ENCODE assay signal across 9 cellular contexts in genomic region chr16:20385844-20386832, GRCh38. TPM values are rescaled to one million over a fixed set of nuclear protein-coding genes. Genes with fewer than 3 reads are reported as not detected.
DNase-seq lines count a peak whose midpoint lies in the region; ATAC-seq, FAIRE-seq and TF ChIP-seq lines count a peak whose summit lies in the region.
"Had no signal": no experiment of that assay in that cellular context is flagged by ENCODE, and none has a peak within 500 bp of the region (broad histone marks: within the 10 kb centered on the region; RNA-seq: fewer than 3 reads in every experiment).

No MANE protein-coding gene starts in this region.

- no peaks in the 10 kb centered on the region for H3K4me1 Mint-ChIP-seq in activated CD4-positive, alpha-beta T cell treated with anti-CD3 and anti-CD28 coated beads, Interleukin-2, amount 10 ng/mL, durations not matched to agents 24 days and 14 days

- CTCF ChIA-PET in HepG2 (lab: Yijun Ruan, JAX; ENCODE audit: low intra/inter-chr PET ratio, low total read pairs), result interaction anchor here (1.3 to 1.9 kb wide), 4 partner anchors 26 to 487 kb away, joined by 3 to 10 read pairs (median 6); no protein-coding TSS in a partner anchor

- no peaks in the 10 kb centered on the region for H3K36me3 ChIP-seq in HepG2 (replicated peaks in 1 of 2; ENCODE audit: control insufficient read depth in 1 of 2, insufficient read depth in 2 of 2, low read length in 2 of 2)

- peak; percentile 66 for ATAC-seq in HepG2
- ATAC-seq in GM18861 (IDR thresholded peaks at IDR 0.05; ENCODE audit: unreplicated experiment), result no peak

- no peaks in the 10 kb centered on the region for H3K27me3 Mint-ChIP-seq in activated CD4-positive, alpha-beta T cell treated with anti-CD3 and anti-CD28 coated beads, Interleukin-2, amount 10 ng/mL, durations not matched to agents 24 days and 14 days

- no TSS peak for BruUV-seq in HepG2 (replicated peaks; lab: Mats Ljungman, UMichigan)

- no peaks in the 10 kb centered on the region for H3K36me3 Mint-ChIP-seq in activated CD4-positive, alpha-beta T cell treated with anti-CD3 and anti-CD28 coated beads, Interleukin-2, amount 10 ng/mL, durations not matched to agents 24 days and 14 days (ENCODE audit: low read depth)

- H4K20me1 ChIP-seq in HepG2 (ENCODE audit: insufficient read depth, low read length), result no peaks in the 10 kb centered on the region

- POLR2A ChIA-PET in HepG2 (lab: Yijun Ruan, JAX), result interaction anchor here (0.6 to 1.6 kb wide), 6 partner anchors 9 to 830 kb away, joined by 3 to 7 read pairs (median 4); partner anchors contain the start of gene ACSM5

- 2% methylated on average over 30 of the region's 30 CpGs for WGBS in HepG2 (ENCODE audit: low lambda C conversion rate)

- H3K9me3 Mint-ChIP-seq in activated CD4-positive, alpha-beta T cell treated with anti-CD3 and anti-CD28 coated beads, Interleukin-2, amount 10 ng/mL, durations not matched to agents 24 days and 14 days, result no peaks in the 10 kb centered on the region

- H3K27ac ChIP-seq in dorsolateral prefrontal cortex (peak overlapping the region in 32 of 59 donors; percentile 1 to 77 (median 32)), HepG2 (ENCODE audit: extremely low read length, insufficient read depth, low read length) (peak overlapping the region; percentile 49)

- DNase-seq in NCI-H2171 treated with DMSO at 0.1 percent for 48 hours (lab: John Stamatoyannopoulos, UW) (peak; percentile 34), NCI-H2171 (lab: John Stamatoyannopoulos, UW) (no peak), NCI-H1694 (lab: John Stamatoyannopoulos, UW) (peak; percentile 27), dorsolateral prefrontal cortex (peak; percentile 45 to 80 (median 68)), HepG2 (ENCODE audit: low spot score) (peak; percentile 67)
- peak; percentile 83 for DNase-seq in activated CD4-positive, alpha-beta T cell treated with anti-CD3 and anti-CD28 coated beads, Interleukin-2, amount 10 ng/mL, durations not matched to agents 24 days and 14 days
- DNase-seq in stimulated activated CD8-positive, alpha-beta memory T cell treated with anti-CD3 and anti-CD28 coated beads, Interleukin-15, amount 100 ng/mL, for 24 hours (ENCODE audit: low read depth), result peak; percentile 31

- H3K4me3 Mint-ChIP-seq in activated CD4-positive, alpha-beta T cell treated with anti-CD3 and anti-CD28 coated beads, Interleukin-2, amount 10 ng/mL, durations not matched to agents 24 days and 14 days, result no peak overlapping the region

- H2AFZ ChIP-seq in HepG2 (ENCODE audit: low read length), result peak overlapping the region; percentile 67

- H3K27me3 ChIP-seq in dorsolateral prefrontal cortex (peaks cover 0 to 10% (median 0%) of the 10 kb centered on the region in 45 donors), HepG2 (ENCODE audit: control insufficient read depth in 1 of 2, insufficient read depth in 2 of 2, low read length in 2 of 2) (no peaks in the 10 kb centered on the region)

- TF ChIP-seq EP300 in HepG2 (IDR thresholded peaks at IDR 0.05; ENCODE audit: low read depth in 2 of 2, low read length in 2 of 2), result peak in 1 of 2 experiments; percentile 73; a peak in 1 of 4 replicates
- no peak for TF ChIP-seq EP300 in HepG2 (CRISPR knock-in tag; IDR thresholded peaks at IDR 0.05; ENCODE audit: borderline replicate concordance)

- peak; percentile 56 to 93 (median 86) for TF ChIP-seq CTCF in dorsolateral prefrontal cortex (IDR thresholded peaks at IDR 0.05 in 54 of 56, conservative IDR thresholded peaks at IDR 0.05 in 2 of 56; ENCODE audit: low read depth in 1 of 56, partially characterized antibody in 56 of 56)
- TF ChIP-seq CTCF in HepG2 (CRISPR knock-in tag; IDR thresholded peaks at IDR 0.05), result peak; percentile 88

- in situ Hi-C loops in HepG2 (cut with HindIII; ENCODE audit: extremely low pct_ligation_motif_present, low pct_unique_long_range_greater_than_20kb), result loop anchor here (5.0 to 25.0 kb wide), 2 partner anchors 489 to 799 kb away; no protein-coding TSS in a partner anchor

- H3K4me1 ChIP-seq in HepG2 (ENCODE audit: insufficient read depth, low read length), result peaks cover 21% of the 10 kb centered on the region

- FAIRE-seq in HepG2 (lab: Jason Lieb, UNC), result peak; percentile 94
- FAIRE-seq: G401.6 had no signal

- peak overlapping the region; percentile 46 for H3K9ac ChIP-seq in HepG2 (ENCODE audit: insufficient read depth, low read depth, low read length)

- H3K27ac Mint-ChIP-seq in activated CD4-positive, alpha-beta T cell treated with anti-CD3 and anti-CD28 coated beads, Interleukin-2, amount 10 ng/mL, durations not matched to agents 24 days and 14 days, result no peak overlapping the region

- peak; percentile 73 for TF ChIP-seq RAD21 in HepG2 (CRISPR knock-in tag; IDR thresholded peaks at IDR 0.05)

- H3K9me3 ChIP-seq in HepG2 (ENCODE audit: low read length), result no peaks in the 10 kb centered on the region

- peak overlapping the region; percentile 99 for H3K4me2 ChIP-seq in HepG2 (ENCODE audit: low read depth, low read length)

- H3K4me3 ChIP-seq in dorsolateral prefrontal cortex, result peak overlapping the region in 54 of 59 donors; percentile 5 to 65 (median 40)
- peak overlapping the region; percentile 27 to 70 (median 53) for H3K4me3 ChIP-seq in HepG2 (replicated peaks in 1 of 3; ENCODE audit: insufficient read depth in 1 of 3, low read depth in 2 of 3, low read length in 3 of 3)

- no peaks in the 10 kb centered on the region for H3K79me2 ChIP-seq in HepG2 (ENCODE audit: insufficient read depth, low read length)

- intact Hi-C loops in activated CD4-positive, alpha-beta T cell treated with anti-CD3 and anti-CD28 coated beads, Interleukin-2, amount 10 ng/mL, durations not matched to agents 24 days and 14 days (cut with micrococcal nuclease), result loop anchor here (1.0 kb wide), 1 partner anchor 479 kb away; no protein-coding TSS in a partner anchor
- intact Hi-C loops in dorsolateral prefrontal cortex (cut with DNase I) (no loop called here), HepG2 (cut with micrococcal nuclease; ENCODE audit: unreplicated experiment) (loop anchor here (5.0 kb wide), 1 partner anchor 231 kb away; no protein-coding TSS in a partner anchor)

- no peak for TF ChIP-seq POLR2A in HepG2 (IDR thresholded peaks at IDR 0.05; ENCODE audit: insufficient read depth in 1 of 2, low read depth in 2 of 2, low read length in 2 of 2)

RNA-seq across cellular contexts. Expression of gene PDILT, which starts 18.4 kb away (rescaled TPM):
- not detected in 2 replicates for total RNA-seq in activated CD4-positive, alpha-beta T cell treated with anti-CD3 and anti-CD28 coated beads, Interleukin-2, amount 10 ng/mL, durations not matched to agents 24 days and 14 days
- total RNA-seq in dorsolateral prefrontal cortex, result not detected
- total RNA-seq in HepG2 (2016; rRNA removed; fragmentation: Illumina TruSeq; extraction: Trizol), result not detected in 2 replicates
- not detected in 2 replicates for total RNA-seq in HepG2 (2016; cell fraction: cytosol; rRNA removed; fragmentation: Illumina TruSeq; extraction: Trizol; ENCODE audit: low read depth)
- not detected in 2 replicates for total RNA-seq in HepG2 (2016; cell fraction: insoluble cytoplasmic fraction; rRNA removed; fragmentation: Illumina TruSeq; extraction: Trizol)
- not detected in 2 replicates for total RNA-seq in HepG2 (2016; cell fraction: membrane; rRNA removed; fragmentation: Illumina TruSeq; extraction: Trizol)
- not detected in 2 replicates for total RNA-seq in HepG2 (2016; cell fraction: nucleus; rRNA removed; fragmentation: Illumina TruSeq; extraction: Trizol)
- polyA plus RNA-seq in HepG2 (2011; rRNA removed), result 0.12 TPM in 1 of 2 replicates, not detected in the other
- polyA plus RNA-seq in HepG2 (2011; cell fraction: cytosol; rRNA removed), result not detected in 2 replicates
- not detected in 2 replicates for polyA plus RNA-seq in HepG2 (2011; cell fraction: nucleus; rRNA removed)
- polyA plus RNA-seq in HepG2 (2012), result 0.07 and 0.16 TPM in 2 replicates
- polyA plus RNA-seq in HepG2 (2016; cell fraction: cytosol; fragmentation: Illumina TruSeq; extraction: Trizol; ENCODE audit: low read depth), result not detected in 2 replicates
- polyA plus RNA-seq in HepG2 (2016; cell fraction: insoluble cytoplasmic fraction; fragmentation: Illumina TruSeq; extraction: Trizol; ENCODE audit: low read depth), result not detected in 2 replicates
- polyA plus RNA-seq in HepG2 (2016; cell fraction: membrane; fragmentation: Illumina TruSeq; extraction: Trizol; ENCODE audit: low read depth), result not detected in 2 replicates
- not detected in 2 replicates for polyA plus RNA-seq in HepG2 (2016; cell fraction: nucleus; fragmentation: Illumina TruSeq; extraction: Trizol; ENCODE audit: insufficient read depth, low read depth)
- 0.10 TPM in 1 of 2 replicates, not detected in the other for polyA minus RNA-seq in HepG2 (2011; rRNA and poly(A)+ RNA removed; ENCODE audit: low replicate concordance)
- not detected in 2 replicates for polyA minus RNA-seq in HepG2 (2011; cell fraction: cytosol; rRNA and poly(A)+ RNA removed)
- not detected in 2 replicates for polyA minus RNA-seq in HepG2 (2011; cell fraction: nucleus; rRNA and poly(A)+ RNA removed)

RNA-seq across cellular contexts. Expression of gene ACSM5, which starts 23.2 kb away (rescaled TPM):
- total RNA-seq in activated CD4-positive, alpha-beta T cell treated with anti-CD3 and anti-CD28 coated beads, Interleukin-2, amount 10 ng/mL, durations not matched to agents 24 days and 14 days, result not detected in 2 replicates
- total RNA-seq in dorsolateral prefrontal cortex, result 10 to 100 TPM in 6 of 120 experiments, 1 to 10 TPM in 114; 1.4 to 14.3 (median 4.8) TPM
- total RNA-seq in HepG2 (2016; rRNA removed; fragmentation: Illumina TruSeq; extraction: Trizol), result 9.1 and 11.1 TPM in 2 replicates
- 1.5 and 2.0 TPM in 2 replicates for total RNA-seq in HepG2 (2016; cell fraction: cytosol; rRNA removed; fragmentation: Illumina TruSeq; extraction: Trizol; ENCODE audit: low read depth)
- 9.2 and 10.1 TPM in 2 replicates for total RNA-seq in HepG2 (2016; cell fraction: insoluble cytoplasmic fraction; rRNA removed; fragmentation: Illumina TruSeq; extraction: Trizol)
- 2.9 and 3.0 TPM in 2 replicates for total RNA-seq in HepG2 (2016; cell fraction: membrane; rRNA removed; fragmentation: Illumina TruSeq; extraction: Trizol)
- 5.0 and 5.8 TPM in 2 replicates for total RNA-seq in HepG2 (2016; cell fraction: nucleus; rRNA removed; fragmentation: Illumina TruSeq; extraction: Trizol)
- 15.0 and 21.0 TPM in 2 replicates for polyA plus RNA-seq in HepG2 (2011; rRNA removed)
- polyA plus RNA-seq in HepG2 (2011; cell fraction: cytosol; rRNA removed), result 10.9 and 16.3 TPM in 2 replicates
- polyA plus RNA-seq in HepG2 (2011; cell fraction: nucleus; rRNA removed), result 25.0 and 31.6 TPM in 2 replicates
- polyA plus RNA-seq in HepG2 (2012), result 12.0 and 19.6 TPM in 2 replicates
- polyA plus RNA-seq in HepG2 (2016; cell fraction: cytosol; fragmentation: Illumina TruSeq; extraction: Trizol; ENCODE audit: low read depth), result 0.52 and 0.78 TPM in 2 replicates
- 7.3 and 9.9 TPM in 2 replicates for polyA plus RNA-seq in HepG2 (2016; cell fraction: insoluble cytoplasmic fraction; fragmentation: Illumina TruSeq; extraction: Trizol; ENCODE audit: low read depth)
- 1.1 and 1.3 TPM in 2 replicates for polyA plus RNA-seq in HepG2 (2016; cell fraction: membrane; fragmentation: Illumina TruSeq; extraction: Trizol; ENCODE audit: low read depth)
- 9.9 and 11.0 TPM in 2 replicates for polyA plus RNA-seq in HepG2 (2016; cell fraction: nucleus; fragmentation: Illumina TruSeq; extraction: Trizol; ENCODE audit: insufficient read depth, low read depth)
- 17.5 TPM in 1 of 2 replicates, not detected in the other for polyA minus RNA-seq in HepG2 (2011; rRNA and poly(A)+ RNA removed; ENCODE audit: low replicate concordance)
- 5.7 and 7.6 TPM in 2 replicates for polyA minus RNA-seq in HepG2 (2011; cell fraction: cytosol; rRNA and poly(A)+ RNA removed)
- 17.1 and 30.2 TPM in 2 replicates for polyA minus RNA-seq in HepG2 (2011; cell fraction: nucleus; rRNA and poly(A)+ RNA removed)

RNA-seq across cellular contexts. Expression of gene UMOD, which starts 33.6 kb away (rescaled TPM):
- not detected in 2 replicates for total RNA-seq in activated CD4-positive, alpha-beta T cell treated with anti-CD3 and anti-CD28 coated beads, Interleukin-2, amount 10 ng/mL, durations not matched to agents 24 days and 14 days
- not detected for total RNA-seq in dorsolateral prefrontal cortex
- not detected in 2 replicates for total RNA-seq in HepG2 (2016; rRNA removed; fragmentation: Illumina TruSeq; extraction: Trizol)
- not detected in 2 replicates for total RNA-seq in HepG2 (2016; cell fraction: cytosol; rRNA removed; fragmentation: Illumina TruSeq; extraction: Trizol; ENCODE audit: low read depth)
- not detected in 2 replicates for total RNA-seq in HepG2 (2016; cell fraction: insoluble cytoplasmic fraction; rRNA removed; fragmentation: Illumina TruSeq; extraction: Trizol)
- not detected in 2 replicates for total RNA-seq in HepG2 (2016; cell fraction: membrane; rRNA removed; fragmentation: Illumina TruSeq; extraction: Trizol)
- total RNA-seq in HepG2 (2016; cell fraction: nucleus; rRNA removed; fragmentation: Illumina TruSeq; extraction: Trizol), result not detected in 2 replicates
- not detected in 2 replicates for polyA plus RNA-seq in HepG2 (2011; rRNA removed)
- not detected in 2 replicates for polyA plus RNA-seq in HepG2 (2011; cell fraction: cytosol; rRNA removed)
- not detected in 2 replicates for polyA plus RNA-seq in HepG2 (2011; cell fraction: nucleus; rRNA removed)
- not detected in 2 replicates for polyA plus RNA-seq in HepG2 (2012)
- polyA plus RNA-seq in HepG2 (2016; cell fraction: cytosol; fragmentation: Illumina TruSeq; extraction: Trizol; ENCODE audit: low read depth), result not detected in 2 replicates
- polyA plus RNA-seq in HepG2 (2016; cell fraction: insoluble cytoplasmic fraction; fragmentation: Illumina TruSeq; extraction: Trizol; ENCODE audit: low read depth), result not detected in 2 replicates
- not detected in 2 replicates for polyA plus RNA-seq in HepG2 (2016; cell fraction: membrane; fragmentation: Illumina TruSeq; extraction: Trizol; ENCODE audit: low read depth)
- polyA plus RNA-seq in HepG2 (2016; cell fraction: nucleus; fragmentation: Illumina TruSeq; extraction: Trizol; ENCODE audit: insufficient read depth, low read depth), result not detected in 2 replicates
- not detected in 2 replicates for polyA minus RNA-seq in HepG2 (2011; rRNA and poly(A)+ RNA removed; ENCODE audit: low replicate concordance)
- polyA minus RNA-seq in HepG2 (2011; cell fraction: cytosol; rRNA and poly(A)+ RNA removed), result not detected in 2 replicates
- not detected in 2 replicates for polyA minus RNA-seq in HepG2 (2011; cell fraction: nucleus; rRNA and poly(A)+ RNA removed)

RNA-seq across cellular contexts. Expression of gene GP2, which starts 58.8 kb away (rescaled TPM):
- not detected in 2 replicates for total RNA-seq in activated CD4-positive, alpha-beta T cell treated with anti-CD3 and anti-CD28 coated beads, Interleukin-2, amount 10 ng/mL, durations not matched to agents 24 days and 14 days
- not detected for total RNA-seq in dorsolateral prefrontal cortex
- total RNA-seq in HepG2 (2016; rRNA removed; fragmentation: Illumina TruSeq; extraction: Trizol), result 0.69 and 0.88 TPM in 2 replicates
- 0.30 TPM in 1 of 2 replicates, not detected in the other for total RNA-seq in HepG2 (2016; cell fraction: cytosol; rRNA removed; fragmentation: Illumina TruSeq; extraction: Trizol; ENCODE audit: low read depth)
- 0.49 and 0.76 TPM in 2 replicates for total RNA-seq in HepG2 (2016; cell fraction: insoluble cytoplasmic fraction; rRNA removed; fragmentation: Illumina TruSeq; extraction: Trizol)
- total RNA-seq in HepG2 (2016; cell fraction: membrane; rRNA removed; fragmentation: Illumina TruSeq; extraction: Trizol), result 0.34 and 0.48 TPM in 2 replicates
- total RNA-seq in HepG2 (2016; cell fraction: nucleus; rRNA removed; fragmentation: Illumina TruSeq; extraction: Trizol), result 0.93 and 1.8 TPM in 2 replicates
- polyA plus RNA-seq in HepG2 (2011; rRNA removed), result 0.15 and 0.25 TPM in 2 replicates
- polyA plus RNA-seq in HepG2 (2011; cell fraction: cytosol; rRNA removed), result 0.19 and 0.36 TPM in 2 replicates
- polyA plus RNA-seq in HepG2 (2011; cell fraction: nucleus; rRNA removed), result 0.16 TPM in 1 of 2 replicates, not detected in the other
- not detected in 2 replicates for polyA plus RNA-seq in HepG2 (2012)
- 0.09 and 0.18 TPM in 2 replicates for polyA plus RNA-seq in HepG2 (2016; cell fraction: cytosol; fragmentation: Illumina TruSeq; extraction: Trizol; ENCODE audit: low read depth)
- polyA plus RNA-seq in HepG2 (2016; cell fraction: insoluble cytoplasmic fraction; fragmentation: Illumina TruSeq; extraction: Trizol; ENCODE audit: low read depth), result 0.34 and 0.84 TPM in 2 replicates
- polyA plus RNA-seq in HepG2 (2016; cell fraction: membrane; fragmentation: Illumina TruSeq; extraction: Trizol; ENCODE audit: low read depth), result 0.08 TPM in 1 of 2 replicates, not detected in the other
- polyA plus RNA-seq in HepG2 (2016; cell fraction: nucleus; fragmentation: Illumina TruSeq; extraction: Trizol; ENCODE audit: insufficient read depth, low read depth), result 0.73 and 1.5 TPM in 2 replicates
- 0.24 TPM in 1 of 2 replicates, not detected in the other for polyA minus RNA-seq in HepG2 (2011; rRNA and poly(A)+ RNA removed; ENCODE audit: low replicate concordance)
- not detected in 2 replicates for polyA minus RNA-seq in HepG2 (2011; cell fraction: cytosol; rRNA and poly(A)+ RNA removed)
- not detected in 2 replicates for polyA minus RNA-seq in HepG2 (2011; cell fraction: nucleus; rRNA and poly(A)+ RNA removed)

Comparison
In these comparisons a context has a peak if more than half of its experiments do, and no peak if none do; other contexts are left out.
1. intact Hi-C loops: an anchor here in activated CD4-positive, alpha-beta T cell treated with anti-CD3 and anti-CD28 coated beads, Interleukin-2, amount 10 ng/mL, durations not matched to agents 24 days and 14 days (1.0 kb wide) and HepG2 (5.0 kb wide); none called in dorsolateral prefrontal cortex.